1 cellular context compared by ENCODE assay signal in genomic region chr22:32621656-32622003, GRCh38.
TF ChIP-seq lines count a peak whose summit lies in the region.

No MANE protein-coding gene starts in this region.

TF ChIP-seq in WTC11, 78 proteins besides CTCF, POLR2A, EP300 and RAD21 (continued from another document):
- TF ChIP-seq STAT6 (CRISPR knock-in tag; conservative IDR thresholded peaks at IDR 0.05; ENCODE audit: low read depth) (no peak), TEAD4 (CRISPR knock-in tag; IDR thresholded peaks at IDR 0.05) (no peak), FOXP1 (CRISPR knock-in tag; IDR thresholded peaks at IDR 0.05; ENCODE audit: borderline replicate concordance) (no peak), ZNF423 (CRISPR knock-in tag; IDR thresholded peaks at IDR 0.05) (no peak), NFE2L1 (CRISPR knock-in tag; IDR thresholded peaks at IDR 0.05) (no peak), PRRX2 (CRISPR knock-in tag; IDR thresholded peaks at IDR 0.05) (no peak), HMGA2 (CRISPR knock-in tag; IDR thresholded peaks at IDR 0.05) (no peak)
TF ChIP-seq in WTC11: peak in this region for 0.
